16 cellular contexts compared by ENCODE assay signal in genomic region chr17:43010667-43011308, GRCh38. TPM values are rescaled to one million over a fixed set of nuclear protein-coding genes. Genes with fewer than 3 reads are reported as not detected.
A peak's percentile ranks its signal among the peaks of the same experiment; 100 is the strongest.
DNase-seq lines count a peak whose midpoint lies in the region; ATAC-seq, FAIRE-seq and TF ChIP-seq lines count a peak whose summit lies in the region.
"Had no signal": no experiment of that assay in that cellular context is flagged by ENCODE, and none has a peak within 500 bp of the region (broad histone marks: within the 10 kb centered on the region; RNA-seq: fewer than 3 reads in every experiment).

No MANE protein-coding gene starts in this region.

- in situ Hi-C loops in HepG2 (cut with HindIII; ENCODE audit: extremely low pct_ligation_motif_present, low pct_unique_long_range_greater_than_20kb) = no loop called here

- H2AFZ ChIP-seq in HepG2 (ENCODE audit: low read length) = no peak overlapping the region

- H4K20me1 ChIP-seq in HepG2 (ENCODE audit: insufficient read depth, low read length) = no peaks in the 10 kb centered on the region

- H3K9ac ChIP-seq in HepG2 (ENCODE audit: insufficient read depth, low read depth, low read length) = peak overlapping the region; percentile 82

- TF ChIP-seq CTCF in HepG2 (CRISPR knock-in tag; IDR thresholded peaks at IDR 0.05) (no peak; the same call in 1 of the 2 replicates), upper lobe of left lung (IDR thresholded peaks at IDR 0.05) (no peak), sigmoid colon (IDR thresholded peaks at IDR 0.05) (no peak)

- H3K9me3 ChIP-seq in right cardiac atrium (ENCODE audit: control insufficient read depth, low read length) (no peaks in the 10 kb centered on the region), HepG2 (ENCODE audit: low read length) (no peaks in the 10 kb centered on the region), upper lobe of left lung (no peaks in the 10 kb centered on the region), sigmoid colon (no peaks in the 10 kb centered on the region)
- H3K9me3 ChIP-seq: prostate gland had no signal

- peak; percentile 43 to 71 for TF ChIP-seq POLR2A in HepG2 (IDR thresholded peaks at IDR 0.05; ENCODE audit: insufficient read depth in 1 of 2, low read depth in 2 of 2, low read length in 2 of 2)
- TF ChIP-seq POLR2A in upper lobe of left lung (IDR thresholded peaks at IDR 0.05) = no peak
- TF ChIP-seq POLR2A in sigmoid colon (IDR thresholded peaks at IDR 0.05) = no peak

- H3K4me3 ChIP-seq in right cardiac atrium (ENCODE audit: low read length) = no peak overlapping the region
- peak overlapping the region; percentile 47 to 55 (median 51); a peak in 4 of 6 replicates for H3K4me3 ChIP-seq in HepG2 (replicated peaks in 1 of 3; ENCODE audit: insufficient read depth in 1 of 3, low read depth in 2 of 3, low read length in 3 of 3)
- H3K4me3 ChIP-seq in upper lobe of left lung = no peak overlapping the region
- no peak overlapping the region for H3K4me3 ChIP-seq in sigmoid colon
- H3K4me3 ChIP-seq: cardiac muscle cell, prostate gland had no signal

- no peak for DNase-seq in right cardiac atrium
- no peak for DNase-seq in Right ventricle myocardium inferior (ENCODE audit: missing footprints)
- no peak for DNase-seq in activated T-helper 2 cell treated with anti-CD3 and anti-CD28 coated beads, Interferon-gamma antibody, Interleukin-2, Interleukin-4, amounts not matched to agents 10 μg/mL and 5 μg/mL and 100 μg/mL, durations not matched to agents 14 hours and 24 hours and 36 hours (ENCODE audit: low spot score)
- DNase-seq in HepG2 (ENCODE audit: low spot score) = peak; percentile 100
- DNase-seq in upper lobe of left lung = no peak
- DNase-seq in sigmoid colon = no peak
- DNase-seq in stimulated activated CD4-positive, alpha-beta T cell treated with anti-CD3 and anti-CD28 coated beads, Interleukin-2, amount 100 ng/mL, for 24 hours = no peak
- DNase-seq: activated CD4-positive, alpha-beta T cell treated with anti-CD3 and anti-CD28 coated beads for 1 hour; DND-41; hypothalamus; NCI-H2081; stimulated activated CD4-positive, alpha-beta T cell treated with anti-CD3 and anti-CD28 coated beads, Interleukin-2, amount 100 ng/mL, for 48 hours had no signal

- TF ChIP-seq EP300 in HepG2 (IDR thresholded peaks at IDR 0.05; ENCODE audit: low read depth in 2 of 2, low read length in 2 of 2) (peak; percentile 78 to 92), HepG2 (CRISPR knock-in tag; IDR thresholded peaks at IDR 0.05; ENCODE audit: borderline replicate concordance) (peak; percentile 83), upper lobe of left lung (IDR thresholded peaks at IDR 0.05) (no peak), sigmoid colon (IDR thresholded peaks at IDR 0.05) (no peak)

- no peak for TF ChIP-seq RAD21 in HepG2 (CRISPR knock-in tag; IDR thresholded peaks at IDR 0.05)

- H3K27me3 ChIP-seq in right cardiac atrium (ENCODE audit: control insufficient read depth, insufficient read depth) (no peaks in the 10 kb centered on the region), HepG2 (ENCODE audit: control insufficient read depth in 1 of 2, insufficient read depth in 2 of 2, low read length in 2 of 2) (no peaks in the 10 kb centered on the region; a peak in 1 of 5 replicates), upper lobe of left lung (no peaks in the 10 kb centered on the region), sigmoid colon (no peaks in the 10 kb centered on the region)
- H3K27me3 ChIP-seq: cardiac muscle cell had no signal

- CTCF ChIA-PET in HepG2 (lab: Yijun Ruan, JAX; ENCODE audit: low intra/inter-chr PET ratio, low total read pairs) = no interaction called here

- intact Hi-C loops in right cardiac atrium (cut with DNase I) (no loop called here), Right ventricle myocardium inferior (cut with DNase I) (no loop called here), HepG2 (cut with micrococcal nuclease; ENCODE audit: unreplicated experiment) (loop anchor here (1.0 kb wide), 1 partner anchor 11 kb away; no protein-coding TSS in a partner anchor), sigmoid colon (cut with DNase I) (no loop called here)
- intact Hi-C loops in activated T-helper 2 cell treated with anti-CD3 and anti-CD28 coated beads, Interferon-gamma antibody, Interleukin-2, Interleukin-4, amounts not matched to agents 10 μg/mL and 5 μg/mL and 100 μg/mL, durations not matched to agents 14 hours and 24 hours and 36 hours (cut with micrococcal nuclease) = no loop called here

- peaks cover 37% of the 10 kb centered on the region for H3K36me3 Mint-ChIP-seq in activated T-helper 2 cell treated with anti-CD3 and anti-CD28 coated beads, Interferon-gamma antibody, Interleukin-2, Interleukin-4, amounts not matched to agents 10 μg/mL and 5 μg/mL and 100 μg/mL, durations not matched to agents 14 hours and 24 hours and 36 hours (ENCODE audit: low read depth)

- H3K4me3 Mint-ChIP-seq in activated T-helper 2 cell treated with anti-CD3 and anti-CD28 coated beads, Interferon-gamma antibody, Interleukin-2, Interleukin-4, amounts not matched to agents 10 μg/mL and 5 μg/mL and 100 μg/mL, durations not matched to agents 14 hours and 24 hours and 36 hours (ENCODE audit: low read depth) = no peak overlapping the region
- H3K4me3 Mint-ChIP-seq: stimulated activated memory B cell treated with anti-CD40 and anti-IgM and Interleukin-4, amounts not matched to agents 10 μg/mL and 1 μg/mL and 100 μg/mL, for 72 hours had no signal

- H3K4me1 Mint-ChIP-seq in activated T-helper 2 cell treated with anti-CD3 and anti-CD28 coated beads, Interferon-gamma antibody, Interleukin-2, Interleukin-4, amounts not matched to agents 10 μg/mL and 5 μg/mL and 100 μg/mL, durations not matched to agents 14 hours and 24 hours and 36 hours (ENCODE audit: low read depth) = peaks cover 18% of the 10 kb centered on the region

- H3K4me1 ChIP-seq in right cardiac atrium (ENCODE audit: control insufficient read depth, insufficient read depth, low read length) (peaks cover 14% of the 10 kb centered on the region), HepG2 (ENCODE audit: insufficient read depth, low read length) (peaks cover 85% of the 10 kb centered on the region), upper lobe of left lung (peaks cover 40 to 74% (median 60%) of the 10 kb centered on the region in 4 donors), sigmoid colon (peaks cover 0 to 35% (median 32%) of the 10 kb centered on the region in 4 donors)
- H3K4me1 ChIP-seq: prostate gland had no signal

- peak; percentile 100 for FAIRE-seq in HepG2 (lab: Jason Lieb, UNC)

- POLR2A ChIA-PET in HepG2 (lab: Yijun Ruan, JAX) = interaction anchor here (0.8 to 8.3 kb wide), 17 partner anchors 9 to 402 kb away, joined by 3 to 162 read pairs (median 8); partner anchors contain the start of genes RETREG3, RND2, RPL27 and RUNDC1

- peak in 1 of 2 donors; percentile 0 for ATAC-seq in right cardiac atrium
- no peak for ATAC-seq in Right ventricle myocardium inferior
- ATAC-seq in HepG2 = peak; percentile 81
- no peak for ATAC-seq in upper lobe of left lung (ENCODE audit: low FRiP score in 2 of 2)
- ATAC-seq in GM18861 (IDR thresholded peaks at IDR 0.05; ENCODE audit: unreplicated experiment) = no peak
- ATAC-seq: stimulated activated memory B cell treated with anti-CD40 and anti-IgM and Interleukin-4, amounts not matched to agents 10 μg/mL and 1 μg/mL and 100 μg/mL, for 72 hours had no signal

- BruUV-seq in HepG2 (replicated peaks; lab: Mats Ljungman, UMichigan) = no TSS peak

- no peaks in the 10 kb centered on the region for H3K9me3 Mint-ChIP-seq in activated T-helper 2 cell treated with anti-CD3 and anti-CD28 coated beads, Interferon-gamma antibody, Interleukin-2, Interleukin-4, amounts not matched to agents 10 μg/mL and 5 μg/mL and 100 μg/mL, durations not matched to agents 14 hours and 24 hours and 36 hours
- H3K9me3 Mint-ChIP-seq: stimulated activated memory B cell treated with anti-CD40 and anti-IgM and Interleukin-4, amounts not matched to agents 10 μg/mL and 1 μg/mL and 100 μg/mL, for 72 hours had no signal

- no peaks in the 10 kb centered on the region for H3K27me3 Mint-ChIP-seq in activated T-helper 2 cell treated with anti-CD3 and anti-CD28 coated beads, Interferon-gamma antibody, Interleukin-2, Interleukin-4, amounts not matched to agents 10 μg/mL and 5 μg/mL and 100 μg/mL, durations not matched to agents 14 hours and 24 hours and 36 hours (ENCODE audit: low read depth)
- H3K27me3 Mint-ChIP-seq: stimulated activated memory B cell treated with anti-CD40 and anti-IgM and Interleukin-4, amounts not matched to agents 10 μg/mL and 1 μg/mL and 100 μg/mL, for 72 hours had no signal

- peak overlapping the region; percentile 81 for H3K4me2 ChIP-seq in HepG2 (ENCODE audit: low read depth, low read length)

- peaks cover 7% of the 10 kb centered on the region for H3K79me2 ChIP-seq in HepG2 (ENCODE audit: insufficient read depth, low read length)

- peaks cover 13 to 27% of the 10 kb centered on the region in 2 experiments; a peak in 4 of 5 replicates for H3K36me3 ChIP-seq in HepG2 (replicated peaks in 1 of 2; ENCODE audit: control insufficient read depth in 1 of 2, insufficient read depth in 2 of 2, low read length in 2 of 2)
- H3K36me3 ChIP-seq in upper lobe of left lung = peaks cover 0 to 39% (median 25%) of the 10 kb centered on the region in 4 donors
- peaks cover 10 to 38% (median 16%) of the 10 kb centered on the region in 4 donors for H3K36me3 ChIP-seq in sigmoid colon
- H3K36me3 ChIP-seq: cardiac muscle cell had no signal

- 79% methylated on average over 5 of the region's 5 CpGs for WGBS in right cardiac atrium
- 20% methylated on average over 5 of the region's 5 CpGs for WGBS in HepG2 (ENCODE audit: low lambda C conversion rate)
- 89 to 93% methylated on average over 5 of the region's 5 CpGs for WGBS in upper lobe of left lung, 2 donors
- 18 to 61% methylated on average over 5 of the region's 5 CpGs for WGBS in sigmoid colon, 2 donors

- H3K27ac ChIP-seq in right cardiac atrium (ENCODE audit: low read length) (peak overlapping the region; percentile 53), HepG2 (ENCODE audit: extremely low read length, insufficient read depth, low read length) (peak overlapping the region; percentile 97), upper lobe of left lung (peak overlapping the region in 3 of 4 donors; percentile 8 to 85 (median 58)), sigmoid colon (peak overlapping the region in 2 of 4 donors; percentile 2 to 45)

- peak overlapping the region; percentile 6 for H3K27ac Mint-ChIP-seq in activated T-helper 2 cell treated with anti-CD3 and anti-CD28 coated beads, Interferon-gamma antibody, Interleukin-2, Interleukin-4, amounts not matched to agents 10 μg/mL and 5 μg/mL and 100 μg/mL, durations not matched to agents 14 hours and 24 hours and 36 hours
- H3K27ac Mint-ChIP-seq: stimulated activated memory B cell treated with anti-CD40 and anti-IgM and Interleukin-4, amounts not matched to agents 10 μg/mL and 1 μg/mL and 100 μg/mL, for 72 hours had no signal

RNA-seq across cellular contexts. Expression of gene IFI35, which starts 4.2 kb away (rescaled TPM):
- total RNA-seq in right cardiac atrium (10 to 100 TPM; 15.1 to 20.3 (median 19.5) TPM), Right ventricle myocardium inferior (15.9 TPM), HepG2 (2016; rRNA removed; fragmentation: Illumina TruSeq; extraction: Trizol) (38.1 and 40.2 TPM in 2 replicates), upper lobe of left lung (10 to 100 TPM; 17.8 to 69.0 (median 45.4) TPM), sigmoid colon (10 to 100 TPM; 22.4 to 60.2 (median 45.1) TPM)
- polyA plus RNA-seq in right cardiac atrium (19.1 TPM), HepG2 (2011; rRNA removed) (28.9 and 33.5 TPM in 2 replicates), sigmoid colon (10 to 100 TPM; 48.6 to 77.9 (median 65.1) TPM)
- total RNA-seq in activated T-helper 2 cell treated with anti-CD3 and anti-CD28 coated beads, Interferon-gamma antibody, Interleukin-2, Interleukin-4, amounts not matched to agents 10 μg/mL and 5 μg/mL and 100 μg/mL, durations not matched to agents 14 hours and 24 hours and 36 hours = 49.1 and 51.2 TPM in 2 replicates
- total RNA-seq in HepG2 (2016; cell fraction: cytosol; rRNA removed; fragmentation: Illumina TruSeq; extraction: Trizol; ENCODE audit: low read depth) = 15.0 and 17.1 TPM in 2 replicates
- 40.0 and 42.7 TPM in 2 replicates for total RNA-seq in HepG2 (2016; cell fraction: insoluble cytoplasmic fraction; rRNA removed; fragmentation: Illumina TruSeq; extraction: Trizol)
- 17.3 and 20.7 TPM in 2 replicates for total RNA-seq in HepG2 (2016; cell fraction: membrane; rRNA removed; fragmentation: Illumina TruSeq; extraction: Trizol)
- total RNA-seq in HepG2 (2016; cell fraction: nucleus; rRNA removed; fragmentation: Illumina TruSeq; extraction: Trizol) = 20.1 and 24.5 TPM in 2 replicates
- polyA plus RNA-seq in HepG2 (2011; cell fraction: cytosol; rRNA removed) = 41.0 and 41.7 TPM in 2 replicates
- 39.4 and 53.8 TPM in 2 replicates for polyA plus RNA-seq in HepG2 (2011; cell fraction: nucleus; rRNA removed)
- 15.3 and 21.4 TPM in 2 replicates for polyA plus RNA-seq in HepG2 (2012)
- 8.4 and 11.2 TPM in 2 replicates for polyA plus RNA-seq in HepG2 (2016; cell fraction: cytosol; fragmentation: Illumina TruSeq; extraction: Trizol; ENCODE audit: low read depth)
- 41.9 and 42.2 TPM in 2 replicates for polyA plus RNA-seq in HepG2 (2016; cell fraction: insoluble cytoplasmic fraction; fragmentation: Illumina TruSeq; extraction: Trizol; ENCODE audit: low read depth)
- polyA plus RNA-seq in HepG2 (2016; cell fraction: membrane; fragmentation: Illumina TruSeq; extraction: Trizol; ENCODE audit: low read depth) = 15.1 and 18.7 TPM in 2 replicates
- 35.2 and 38.8 TPM in 2 replicates for polyA plus RNA-seq in HepG2 (2016; cell fraction: nucleus; fragmentation: Illumina TruSeq; extraction: Trizol; ENCODE audit: insufficient read depth, low read depth)
- polyA minus RNA-seq in HepG2 (2011; rRNA and poly(A)+ RNA removed; ENCODE audit: low replicate concordance) = 35.6 and 37.0 TPM in 2 replicates
- 6.3 and 8.2 TPM in 2 replicates for polyA minus RNA-seq in HepG2 (2011; cell fraction: cytosol; rRNA and poly(A)+ RNA removed)
- polyA minus RNA-seq in HepG2 (2011; cell fraction: nucleus; rRNA and poly(A)+ RNA removed) = 12.6 and 20.0 TPM in 2 replicates

RNA-seq across cellular contexts. Expression of gene VAT1, which starts 11.4 kb away (rescaled TPM):
- 100 to 1,000 TPM in 1 of 4 donors, 10 to 100 TPM in 3; 85.9 to 107 (median 93.7) TPM for total RNA-seq in right cardiac atrium
- polyA plus RNA-seq in right cardiac atrium = 71.6 TPM
- 90.5 TPM for total RNA-seq in Right ventricle myocardium inferior
- 18.6 and 21.7 TPM in 2 replicates for total RNA-seq in activated T-helper 2 cell treated with anti-CD3 and anti-CD28 coated beads, Interferon-gamma antibody, Interleukin-2, Interleukin-4, amounts not matched to agents 10 μg/mL and 5 μg/mL and 100 μg/mL, durations not matched to agents 14 hours and 24 hours and 36 hours
- 143 TPM in 2 replicates for total RNA-seq in HepG2 (2016; rRNA removed; fragmentation: Illumina TruSeq; extraction: Trizol)
- 24.4 TPM in 2 replicates for total RNA-seq in HepG2 (2016; cell fraction: cytosol; rRNA removed; fragmentation: Illumina TruSeq; extraction: Trizol; ENCODE audit: low read depth)
- 138 and 149 TPM in 2 replicates for total RNA-seq in HepG2 (2016; cell fraction: insoluble cytoplasmic fraction; rRNA removed; fragmentation: Illumina TruSeq; extraction: Trizol)
- total RNA-seq in HepG2 (2016; cell fraction: membrane; rRNA removed; fragmentation: Illumina TruSeq; extraction: Trizol) = 70.2 and 74.6 TPM in 2 replicates
- total RNA-seq in HepG2 (2016; cell fraction: nucleus; rRNA removed; fragmentation: Illumina TruSeq; extraction: Trizol) = 56.8 and 74.7 TPM in 2 replicates
- 197 and 205 TPM in 2 replicates for polyA plus RNA-seq in HepG2 (2011; rRNA removed)
- polyA plus RNA-seq in HepG2 (2011; cell fraction: cytosol; rRNA removed) = 221 and 226 TPM in 2 replicates
- polyA plus RNA-seq in HepG2 (2011; cell fraction: nucleus; rRNA removed) = 88.7 and 112 TPM in 2 replicates
- polyA plus RNA-seq in HepG2 (2012) = 197 and 317 TPM in 2 replicates
- polyA plus RNA-seq in HepG2 (2016; cell fraction: cytosol; fragmentation: Illumina TruSeq; extraction: Trizol; ENCODE audit: low read depth) = 29.4 and 32.0 TPM in 2 replicates
- polyA plus RNA-seq in HepG2 (2016; cell fraction: insoluble cytoplasmic fraction; fragmentation: Illumina TruSeq; extraction: Trizol; ENCODE audit: low read depth) = 166 and 198 TPM in 2 replicates
- 66.7 and 68.9 TPM in 2 replicates for polyA plus RNA-seq in HepG2 (2016; cell fraction: membrane; fragmentation: Illumina TruSeq; extraction: Trizol; ENCODE audit: low read depth)
- 103 and 122 TPM in 2 replicates for polyA plus RNA-seq in HepG2 (2016; cell fraction: nucleus; fragmentation: Illumina TruSeq; extraction: Trizol; ENCODE audit: insufficient read depth, low read depth)
- 175 and 518 TPM in 2 replicates for polyA minus RNA-seq in HepG2 (2011; rRNA and poly(A)+ RNA removed; ENCODE audit: low replicate concordance)
- polyA minus RNA-seq in HepG2 (2011; cell fraction: cytosol; rRNA and poly(A)+ RNA removed) = 239 and 287 TPM in 2 replicates
- polyA minus RNA-seq in HepG2 (2011; cell fraction: nucleus; rRNA and poly(A)+ RNA removed) = 56.7 and 73.2 TPM in 2 replicates
- total RNA-seq in upper lobe of left lung = 100 to 1,000 TPM; 122 to 343 (median 222) TPM
- 100 to 1,000 TPM in 3 of 4 donors, 10 to 100 TPM in 1; 77.5 to 164 (median 152) TPM for total RNA-seq in sigmoid colon
- 10 to 100 TPM; 43.0 to 85.9 (median 44.6) TPM for polyA plus RNA-seq in sigmoid colon

RNA-seq across cellular contexts. Expression of gene RPL27, which starts 12.6 kb away (rescaled TPM):
- total RNA-seq in right cardiac atrium (100 to 1,000 TPM; 651 to 877 (median 735) TPM), Right ventricle myocardium inferior (791 TPM), HepG2 (2016; rRNA removed; fragmentation: Illumina TruSeq; extraction: Trizol) (1,585 and 1,854 TPM in 2 replicates), upper lobe of left lung (1,000 to 10,000 TPM in 2 of 6 donors, 100 to 1,000 TPM in 4; 534 to 1,192 (median 783) TPM), sigmoid colon (1,000 to 10,000 TPM; 1,576 to 2,828 (median 2,217) TPM)
- polyA plus RNA-seq in right cardiac atrium (2,068 TPM), HepG2 (2011; rRNA removed) (5,537 and 5,840 TPM in 2 replicates), sigmoid colon (1,000 to 10,000 TPM; 3,316 to 4,569 (median 3,351) TPM)
- total RNA-seq in activated T-helper 2 cell treated with anti-CD3 and anti-CD28 coated beads, Interferon-gamma antibody, Interleukin-2, Interleukin-4, amounts not matched to agents 10 μg/mL and 5 μg/mL and 100 μg/mL, durations not matched to agents 14 hours and 24 hours and 36 hours = 1,137 and 1,172 TPM in 2 replicates
- 2,474 and 2,700 TPM in 2 replicates for total RNA-seq in HepG2 (2016; cell fraction: cytosol; rRNA removed; fragmentation: Illumina TruSeq; extraction: Trizol; ENCODE audit: low read depth)
- total RNA-seq in HepG2 (2016; cell fraction: insoluble cytoplasmic fraction; rRNA removed; fragmentation: Illumina TruSeq; extraction: Trizol) = 1,612 and 2,027 TPM in 2 replicates
- total RNA-seq in HepG2 (2016; cell fraction: membrane; rRNA removed; fragmentation: Illumina TruSeq; extraction: Trizol) = 3,431 and 3,586 TPM in 2 replicates
- total RNA-seq in HepG2 (2016; cell fraction: nucleus; rRNA removed; fragmentation: Illumina TruSeq; extraction: Trizol) = 594 and 641 TPM in 2 replicates
- polyA plus RNA-seq in HepG2 (2011; cell fraction: cytosol; rRNA removed) = 5,862 and 7,129 TPM in 2 replicates
- 1,636 and 1,825 TPM in 2 replicates for polyA plus RNA-seq in HepG2 (2011; cell fraction: nucleus; rRNA removed)
- polyA plus RNA-seq in HepG2 (2012) = 3,706 and 5,933 TPM in 2 replicates
- polyA plus RNA-seq in HepG2 (2016; cell fraction: cytosol; fragmentation: Illumina TruSeq; extraction: Trizol; ENCODE audit: low read depth) = 4,996 and 5,283 TPM in 2 replicates
- polyA plus RNA-seq in HepG2 (2016; cell fraction: insoluble cytoplasmic fraction; fragmentation: Illumina TruSeq; extraction: Trizol; ENCODE audit: low read depth) = 3,163 and 3,539 TPM in 2 replicates
- polyA plus RNA-seq in HepG2 (2016; cell fraction: membrane; fragmentation: Illumina TruSeq; extraction: Trizol; ENCODE audit: low read depth) = 5,583 and 6,010 TPM in 2 replicates
- polyA plus RNA-seq in HepG2 (2016; cell fraction: nucleus; fragmentation: Illumina TruSeq; extraction: Trizol; ENCODE audit: insufficient read depth, low read depth) = 1,621 and 1,722 TPM in 2 replicates
- polyA minus RNA-seq in HepG2 (2011; rRNA and poly(A)+ RNA removed; ENCODE audit: low replicate concordance) = 2,855 and 3,130 TPM in 2 replicates
- polyA minus RNA-seq in HepG2 (2011; cell fraction: cytosol; rRNA and poly(A)+ RNA removed) = 813 and 904 TPM in 2 replicates
- polyA minus RNA-seq in HepG2 (2011; cell fraction: nucleus; rRNA and poly(A)+ RNA removed) = 526 and 829 TPM in 2 replicates

RNA-seq across cellular contexts. Expression of gene RND2, which starts 14.2 kb away (rescaled TPM):
- 1 to 10 TPM; 2.9 to 5.3 (median 4.2) TPM for total RNA-seq in right cardiac atrium
- 3.2 TPM for polyA plus RNA-seq in right cardiac atrium
- 1.5 TPM for total RNA-seq in Right ventricle myocardium inferior
- 0.05 TPM in 1 of 2 replicates, not detected in the other for total RNA-seq in activated T-helper 2 cell treated with anti-CD3 and anti-CD28 coated beads, Interferon-gamma antibody, Interleukin-2, Interleukin-4, amounts not matched to agents 10 μg/mL and 5 μg/mL and 100 μg/mL, durations not matched to agents 14 hours and 24 hours and 36 hours
- total RNA-seq in HepG2 (2016; rRNA removed; fragmentation: Illumina TruSeq; extraction: Trizol) = 0.11 TPM in 2 replicates
- total RNA-seq in HepG2 (2016; cell fraction: cytosol; rRNA removed; fragmentation: Illumina TruSeq; extraction: Trizol; ENCODE audit: low read depth) = 0.09 and 0.20 TPM in 2 replicates
- 0.04 and 0.16 TPM in 2 replicates for total RNA-seq in HepG2 (2016; cell fraction: insoluble cytoplasmic fraction; rRNA removed; fragmentation: Illumina TruSeq; extraction: Trizol)
- 0.14 and 0.19 TPM in 2 replicates for total RNA-seq in HepG2 (2016; cell fraction: membrane; rRNA removed; fragmentation: Illumina TruSeq; extraction: Trizol)
- total RNA-seq in HepG2 (2016; cell fraction: nucleus; rRNA removed; fragmentation: Illumina TruSeq; extraction: Trizol) = not detected in 2 replicates
- polyA plus RNA-seq in HepG2 (2011; rRNA removed) = 0.04 and 0.05 TPM in 2 replicates
- polyA plus RNA-seq in HepG2 (2011; cell fraction: cytosol; rRNA removed) = 0.01 and 0.06 TPM in 2 replicates
- 0.05 and 0.11 TPM in 2 replicates for polyA plus RNA-seq in HepG2 (2011; cell fraction: nucleus; rRNA removed)
- not detected in 2 replicates for polyA plus RNA-seq in HepG2 (2012)
- 0.20 and 0.24 TPM in 2 replicates for polyA plus RNA-seq in HepG2 (2016; cell fraction: cytosol; fragmentation: Illumina TruSeq; extraction: Trizol; ENCODE audit: low read depth)
- 0.10 and 0.17 TPM in 2 replicates for polyA plus RNA-seq in HepG2 (2016; cell fraction: insoluble cytoplasmic fraction; fragmentation: Illumina TruSeq; extraction: Trizol; ENCODE audit: low read depth)
- 0.16 and 0.21 TPM in 2 replicates for polyA plus RNA-seq in HepG2 (2016; cell fraction: membrane; fragmentation: Illumina TruSeq; extraction: Trizol; ENCODE audit: low read depth)
- 0.11 TPM in 2 replicates for polyA plus RNA-seq in HepG2 (2016; cell fraction: nucleus; fragmentation: Illumina TruSeq; extraction: Trizol; ENCODE audit: insufficient read depth, low read depth)
- 0.04 and 0.05 TPM in 2 replicates for polyA minus RNA-seq in HepG2 (2011; rRNA and poly(A)+ RNA removed; ENCODE audit: low replicate concordance)
- polyA minus RNA-seq in HepG2 (2011; cell fraction: cytosol; rRNA and poly(A)+ RNA removed) = not detected in 2 replicates
- polyA minus RNA-seq in HepG2 (2011; cell fraction: nucleus; rRNA and poly(A)+ RNA removed) = not detected in 2 replicates
- 1 to 10 TPM in 1 of 6 donors, under 1 TPM in 3, not detected in 2; 0.15 to 2.0 (median 0.47) TPM for total RNA-seq in upper lobe of left lung
- 1 to 10 TPM; 2.5 to 4.6 (median 2.8) TPM for total RNA-seq in sigmoid colon
- under 1 TPM; 0.23 to 0.63 (median 0.60) TPM for polyA plus RNA-seq in sigmoid colon

RNA-seq across cellular contexts. Expression of gene RUNDC1, which starts 30.4 kb away (rescaled TPM):
- total RNA-seq in right cardiac atrium = 10 to 100 TPM in 3 of 4 donors, 1 to 10 TPM in 1; 9.8 to 14.4 (median 10.7) TPM
- 6.7 TPM for polyA plus RNA-seq in right cardiac atrium
- total RNA-seq in Right ventricle myocardium inferior = 10.4 TPM
- total RNA-seq in activated T-helper 2 cell treated with anti-CD3 and anti-CD28 coated beads, Interferon-gamma antibody, Interleukin-2, Interleukin-4, amounts not matched to agents 10 μg/mL and 5 μg/mL and 100 μg/mL, durations not matched to agents 14 hours and 24 hours and 36 hours = 18.7 and 19.9 TPM in 2 replicates
- total RNA-seq in HepG2 (2016; rRNA removed; fragmentation: Illumina TruSeq; extraction: Trizol) = 9.4 and 10.3 TPM in 2 replicates
- 0.91 and 1.2 TPM in 2 replicates for total RNA-seq in HepG2 (2016; cell fraction: cytosol; rRNA removed; fragmentation: Illumina TruSeq; extraction: Trizol; ENCODE audit: low read depth)
- total RNA-seq in HepG2 (2016; cell fraction: insoluble cytoplasmic fraction; rRNA removed; fragmentation: Illumina TruSeq; extraction: Trizol) = 8.5 and 10.4 TPM in 2 replicates
- 4.6 and 5.0 TPM in 2 replicates for total RNA-seq in HepG2 (2016; cell fraction: membrane; rRNA removed; fragmentation: Illumina TruSeq; extraction: Trizol)
- total RNA-seq in HepG2 (2016; cell fraction: nucleus; rRNA removed; fragmentation: Illumina TruSeq; extraction: Trizol) = 8.3 and 10.3 TPM in 2 replicates
- 11.4 and 14.0 TPM in 2 replicates for polyA plus RNA-seq in HepG2 (2011; rRNA removed)
- polyA plus RNA-seq in HepG2 (2011; cell fraction: cytosol; rRNA removed) = 5.1 and 5.2 TPM in 2 replicates
- polyA plus RNA-seq in HepG2 (2011; cell fraction: nucleus; rRNA removed) = 16.7 and 21.1 TPM in 2 replicates
- polyA plus RNA-seq in HepG2 (2012) = 6.6 and 10.4 TPM in 2 replicates
- polyA plus RNA-seq in HepG2 (2016; cell fraction: cytosol; fragmentation: Illumina TruSeq; extraction: Trizol; ENCODE audit: low read depth) = 0.78 and 0.85 TPM in 2 replicates
- polyA plus RNA-seq in HepG2 (2016; cell fraction: insoluble cytoplasmic fraction; fragmentation: Illumina TruSeq; extraction: Trizol; ENCODE audit: low read depth) = 7.7 and 8.6 TPM in 2 replicates
- 2.0 and 2.1 TPM in 2 replicates for polyA plus RNA-seq in HepG2 (2016; cell fraction: membrane; fragmentation: Illumina TruSeq; extraction: Trizol; ENCODE audit: low read depth)
- 11.4 and 11.5 TPM in 2 replicates for polyA plus RNA-seq in HepG2 (2016; cell fraction: nucleus; fragmentation: Illumina TruSeq; extraction: Trizol; ENCODE audit: insufficient read depth, low read depth)
- 23.4 and 27.0 TPM in 2 replicates for polyA minus RNA-seq in HepG2 (2011; rRNA and poly(A)+ RNA removed; ENCODE audit: low replicate concordance)
- 5.7 and 6.1 TPM in 2 replicates for polyA minus RNA-seq in HepG2 (2011; cell fraction: cytosol; rRNA and poly(A)+ RNA removed)
- 17.3 and 20.8 TPM in 2 replicates for polyA minus RNA-seq in HepG2 (2011; cell fraction: nucleus; rRNA and poly(A)+ RNA removed)
- total RNA-seq in upper lobe of left lung = 10 to 100 TPM; 13.6 to 26.2 (median 17.5) TPM
- total RNA-seq in sigmoid colon = 10 to 100 TPM in 3 of 4 donors, 1 to 10 TPM in 1; 10.0 to 13.8 (median 12.1) TPM
- polyA plus RNA-seq in sigmoid colon = 10 to 100 TPM in 2 of 3 donors, 1 to 10 TPM in 1; 8.4 to 14.7 (median 10.2) TPM

Comparison
In these comparisons a context has a peak if more than half of its experiments do, and no peak if none do; other contexts are left out.
1. H3K4me3 ChIP-seq: peak in HepG2 (3 of 3); none in right cardiac atrium (single experiment), upper lobe of left lung (0 of 4) and sigmoid colon (0 of 4).
2. POLR2A ChIP-seq: peak in HepG2 (2 of 2); none in upper lobe of left lung (0 of 4) and sigmoid colon (0 of 2).